29 cellular contexts compared by ENCODE assay signal in genomic region chr11:64006468-64006867, GRCh38. TPM values are rescaled to one million over a fixed set of nuclear protein-coding genes. Genes with fewer than 3 reads are reported as not detected.
DNase-seq lines count a peak whose midpoint lies in the region; ATAC-seq, FAIRE-seq and TF ChIP-seq lines count a peak whose summit lies in the region.
"Had no signal": no experiment of that assay in that cellular context is flagged by ENCODE, and none has a peak within 500 bp of the region (broad histone marks: within the 10 kb centered on the region; RNA-seq: fewer than 3 reads in every experiment).

No MANE protein-coding gene starts in this region.

- FAIRE-seq in HepG2 (lab: Jason Lieb, UNC): no peak
- FAIRE-seq: endothelial cell of umbilical vein, RCC 7860 had no signal

- no TSS peak for BruUV-seq in HepG2 (replicated peaks; lab: Mats Ljungman, UMichigan)

- no peak for DNase-seq in HepG2 (ENCODE audit: low spot score)
- no peak for DNase-seq in right lobe of liver
- DNase-seq in T-helper 17 cell: no peak
- DNase-seq in memory B cell (ENCODE audit: low spot score in 2 of 2): no peak
- DNase-seq in effector memory CD8-positive, alpha-beta T cell: no peak
- DNase-seq in NCI-H146 treated with DMSO at 0.1 percent for 48 hours (lab: John Stamatoyannopoulos, UW; ENCODE audit: unreplicated experiment): no peak
- no peak for DNase-seq in G401 (ENCODE audit: low spot score)
- no peak for DNase-seq in GM19240 (ENCODE audit: insufficient read length, low spot score)
- DNase-seq: activated CD4-positive, alpha-beta T cell treated with anti-CD3 and anti-CD28 coated beads, Interleukin-2, amount 10 ng/mL, durations not matched to agents 7 days and 5 days; activated effector memory CD4-positive, alpha-beta T cell treated with anti-CD3 and anti-CD28 coated beads, Interleukin-2, amount 50 U/mL, for 16 hours; activated T-cell treated with anti-CD3 and anti-CD28 coated beads, Interleukin-2, amount 50 U/mL, for 1 hour; AML-193; CD4-positive, alpha-beta T cell; hippocampal formation; left cardiac atrium; MM.1S; NCI-H1436; NCI-H2081 treated with DMSO at 0.1 percent for 48 hours; NCI-H226; NCI-H526 treated with DMSO at 0.1 percent for 48 hours; SIG-M5; stimulated activated CD4-positive, alpha-beta T cell treated with anti-CD3 and anti-CD28 coated beads, Interleukin-4, amount 100 ng/mL, for 24 hours; upper lobe of left lung had no signal

- no peaks in the 10 kb centered on the region for H3K36me3 ChIP-seq in HepG2 (replicated peaks in 1 of 2; ENCODE audit: control insufficient read depth in 1 of 2, insufficient read depth in 2 of 2, low read length in 2 of 2)
- no peaks in the 10 kb centered on the region for H3K36me3 ChIP-seq in right lobe of liver
- H3K36me3 ChIP-seq: gastroesophageal sphincter, neutrophil, upper lobe of left lung had no signal

- H3K27ac Mint-ChIP-seq in T-helper 17 cell (no peak overlapping the region), memory B cell (no peak overlapping the region)
- no peak overlapping the region for H3K27ac Mint-ChIP-seq in effector memory CD8-positive, alpha-beta T cell
- H3K27ac Mint-ChIP-seq: activated CD4-positive, alpha-beta T cell treated with anti-CD3 and anti-CD28 coated beads, Interleukin-2, amount 10 ng/mL, durations not matched to agents 7 days and 5 days; activated naive CD8-positive, alpha-beta T cell; CD4-positive, alpha-beta T cell had no signal

- TF ChIP-seq EP300 in HepG2 (IDR thresholded peaks at IDR 0.05; ENCODE audit: low read depth in 2 of 2, low read length in 2 of 2) (no peak), HepG2 (CRISPR knock-in tag; IDR thresholded peaks at IDR 0.05; ENCODE audit: borderline replicate concordance) (no peak)

- in situ Hi-C loops in HepG2 (cut with HindIII; ENCODE audit: extremely low pct_ligation_motif_present, low pct_unique_long_range_greater_than_20kb): no loop called here
- in situ Hi-C loops in G401 (cut with HindIII; ENCODE audit: low sequenced_read_pairs): loop anchor here (10.0 kb wide), 2 partner anchors 128 to 158 kb away; partner anchors contain the start of gene MACROD1

- H3K27ac ChIP-seq in HepG2 (ENCODE audit: extremely low read length, insufficient read depth, low read length) (no peak overlapping the region), right lobe of liver (no peak overlapping the region)
- H3K27ac ChIP-seq: neutrophil had no signal

- intact Hi-C loops in HepG2 (cut with micrococcal nuclease; ENCODE audit: unreplicated experiment) (no loop called here), right lobe of liver (cut with DNase I) (no loop called here)

- ATAC-seq in HepG2: no peak
- ATAC-seq in right lobe of liver: no peak
- no peak for ATAC-seq in T-helper 17 cell
- no peak for ATAC-seq in memory B cell (ENCODE audit: low read depth)
- no peak for ATAC-seq in effector memory CD8-positive, alpha-beta T cell (replicated peaks)

- H3K9me3 Mint-ChIP-seq in memory B cell: peaks cover 12% of the 10 kb centered on the region
- H3K9me3 Mint-ChIP-seq in effector memory CD8-positive, alpha-beta T cell: peaks cover 10 to 14% of the 10 kb centered on the region in 2 donors
- H3K9me3 Mint-ChIP-seq: CD4-positive, alpha-beta T cell had no signal

- TF ChIP-seq RAD21 in HepG2 (CRISPR knock-in tag; IDR thresholded peaks at IDR 0.05): no peak

- CTCF ChIA-PET in HepG2 (lab: Yijun Ruan, JAX; ENCODE audit: low intra/inter-chr PET ratio, low total read pairs): no interaction called here

- TF ChIP-seq CTCF in HepG2 (CRISPR knock-in tag; IDR thresholded peaks at IDR 0.05) (no peak), right lobe of liver (IDR thresholded peaks at IDR 0.05) (no peak)

- no peak overlapping the region for H3K4me2 ChIP-seq in HepG2 (ENCODE audit: low read depth, low read length)

- H3K4me3 Mint-ChIP-seq in T-helper 17 cell (peak overlapping the region; percentile 85), memory B cell (peak overlapping the region; percentile 88)
- peak overlapping the region in 1 of 2 donors; percentile 86 for H3K4me3 Mint-ChIP-seq in effector memory CD8-positive, alpha-beta T cell
- H3K4me3 Mint-ChIP-seq: activated CD4-positive, alpha-beta T cell treated with anti-CD3 and anti-CD28 coated beads, Interleukin-2, amount 10 ng/mL, durations not matched to agents 7 days and 5 days had no signal

- H4K20me1 ChIP-seq in HepG2 (ENCODE audit: insufficient read depth, low read length): peaks cover 4% of the 10 kb centered on the region; the same call in 1 of the 2 replicates

- WGBS in HepG2 (ENCODE audit: low lambda C conversion rate): 92% methylated on average over 11 of the region's 11 CpGs
- WGBS in right lobe of liver (ENCODE audit: insufficient coverage, low coverage, low lambda C conversion rate, missing lambda C conversion rate): 81% methylated on average over 5 of the region's 11 CpGs

- no peaks in the 10 kb centered on the region for H3K79me2 ChIP-seq in HepG2 (ENCODE audit: insufficient read depth, low read length)

- H3K9me3 ChIP-seq in HepG2 (ENCODE audit: low read length): peaks cover 10% of the 10 kb centered on the region; the same call in 1 of the 2 replicates
- H3K9me3 ChIP-seq in right lobe of liver: no peaks in the 10 kb centered on the region
- no peaks in the 10 kb centered on the region for H3K9me3 ChIP-seq in T-helper 17 cell (ENCODE audit: control insufficient read depth, low read length, poor library complexity, severe bottlenecking)
- H3K9me3 ChIP-seq: gastroesophageal sphincter, neutrophil, upper lobe of left lung had no signal

- H3K36me3 Mint-ChIP-seq in T-helper 17 cell (ENCODE audit: low read depth): peaks cover 9% of the 10 kb centered on the region
- peaks cover 11% of the 10 kb centered on the region for H3K36me3 Mint-ChIP-seq in memory B cell
- peaks cover 3% of the 10 kb centered on the region for H3K36me3 Mint-ChIP-seq in effector memory CD8-positive, alpha-beta T cell (ENCODE audit: insufficient read depth)

- H3K27me3 ChIP-seq in HepG2 (ENCODE audit: control insufficient read depth in 1 of 2, insufficient read depth in 2 of 2, low read length in 2 of 2) (no peaks in the 10 kb centered on the region), right lobe of liver (no peaks in the 10 kb centered on the region)
- H3K27me3 ChIP-seq: upper lobe of left lung had no signal

- H3K4me1 ChIP-seq in HepG2 (ENCODE audit: insufficient read depth, low read length): peaks cover 21% of the 10 kb centered on the region
- H3K4me1 ChIP-seq in right lobe of liver: peaks cover 0 to 10% (median 3%) of the 10 kb centered on the region in 4 donors

- H3K4me3 ChIP-seq in HepG2 (replicated peaks in 1 of 3; ENCODE audit: insufficient read depth in 1 of 3, low read depth in 2 of 3, low read length in 3 of 3) (no peak overlapping the region), right lobe of liver (no peak overlapping the region)

- POLR2A ChIA-PET in HepG2 (lab: Yijun Ruan, JAX): interaction anchor here (1.6 kb wide), 1 partner anchor 19 kb away, joined by 3 read pairs; no protein-coding TSS in a partner anchor

- no peak overlapping the region for H2AFZ ChIP-seq in HepG2 (ENCODE audit: low read length)

- no peak overlapping the region for H3K9ac ChIP-seq in HepG2 (ENCODE audit: insufficient read depth, low read depth, low read length)

- peaks cover 16% of the 10 kb centered on the region for H3K4me1 Mint-ChIP-seq in T-helper 17 cell
- H3K4me1 Mint-ChIP-seq in memory B cell: peaks cover 14% of the 10 kb centered on the region
- peaks cover 14 to 25% of the 10 kb centered on the region in 2 donors for H3K4me1 Mint-ChIP-seq in effector memory CD8-positive, alpha-beta T cell (ENCODE audit: low read depth in 2 of 2)

- no peak for TF ChIP-seq POLR2A in HepG2 (IDR thresholded peaks at IDR 0.05; ENCODE audit: insufficient read depth in 1 of 2, low read depth in 2 of 2, low read length in 2 of 2)
- TF ChIP-seq POLR2A in right lobe of liver (IDR thresholded peaks at IDR 0.05): no peak

- H3K27me3 Mint-ChIP-seq in T-helper 17 cell (peaks cover 31% of the 10 kb centered on the region), memory B cell (peaks cover 17% of the 10 kb centered on the region)
- H3K27me3 Mint-ChIP-seq in effector memory CD8-positive, alpha-beta T cell: peaks cover 22 to 43% of the 10 kb centered on the region in 2 donors

RNA-seq across cellular contexts. Expression of gene OTUB1, which starts 20.2 kb away (rescaled TPM):
- total RNA-seq in HepG2 (2016; rRNA removed; fragmentation: Illumina TruSeq; extraction: Trizol) (58.8 and 78.7 TPM in 2 replicates), right lobe of liver (10 to 100 TPM; 23.2 to 35.3 (median 24.7) TPM), T-helper 17 cell (10 to 100 TPM; 62.2 to 65.1 TPM)
- 20.2 and 22.1 TPM in 2 replicates for total RNA-seq in HepG2 (2016; cell fraction: cytosol; rRNA removed; fragmentation: Illumina TruSeq; extraction: Trizol; ENCODE audit: low read depth)
- total RNA-seq in HepG2 (2016; cell fraction: insoluble cytoplasmic fraction; rRNA removed; fragmentation: Illumina TruSeq; extraction: Trizol): 63.7 and 75.6 TPM in 2 replicates
- total RNA-seq in HepG2 (2016; cell fraction: membrane; rRNA removed; fragmentation: Illumina TruSeq; extraction: Trizol): 29.1 and 30.2 TPM in 2 replicates
- total RNA-seq in HepG2 (2016; cell fraction: nucleus; rRNA removed; fragmentation: Illumina TruSeq; extraction: Trizol): 37.3 and 37.7 TPM in 2 replicates
- polyA plus RNA-seq in HepG2 (2011; rRNA removed): 130 TPM in 2 replicates
- polyA plus RNA-seq in HepG2 (2011; cell fraction: cytosol; rRNA removed): 108 and 143 TPM in 2 replicates
- polyA plus RNA-seq in HepG2 (2011; cell fraction: nucleus; rRNA removed): 193 and 235 TPM in 2 replicates
- 62.7 and 68.2 TPM in 2 replicates for polyA plus RNA-seq in HepG2 (2012)
- polyA plus RNA-seq in HepG2 (2016; cell fraction: cytosol; fragmentation: Illumina TruSeq; extraction: Trizol; ENCODE audit: low read depth): 38.9 TPM in 2 replicates
- 103 and 127 TPM in 2 replicates for polyA plus RNA-seq in HepG2 (2016; cell fraction: insoluble cytoplasmic fraction; fragmentation: Illumina TruSeq; extraction: Trizol; ENCODE audit: low read depth)
- polyA plus RNA-seq in HepG2 (2016; cell fraction: membrane; fragmentation: Illumina TruSeq; extraction: Trizol; ENCODE audit: low read depth): 42.5 and 43.1 TPM in 2 replicates
- 108 and 115 TPM in 2 replicates for polyA plus RNA-seq in HepG2 (2016; cell fraction: nucleus; fragmentation: Illumina TruSeq; extraction: Trizol; ENCODE audit: insufficient read depth, low read depth)
- 120 and 135 TPM in 2 replicates for polyA minus RNA-seq in HepG2 (2011; rRNA and poly(A)+ RNA removed; ENCODE audit: low replicate concordance)
- 51.3 and 59.5 TPM in 2 replicates for polyA minus RNA-seq in HepG2 (2011; cell fraction: cytosol; rRNA and poly(A)+ RNA removed)
- 31.7 and 32.2 TPM in 2 replicates for polyA minus RNA-seq in HepG2 (2011; cell fraction: nucleus; rRNA and poly(A)+ RNA removed)
- 123 and 143 TPM in 2 replicates for total RNA-seq in G401 (2014; rRNA removed; shearing (Covaris generic))

RNA-seq across cellular contexts. Expression of gene FLRT1, which starts 29.3 kb away (rescaled TPM):
- total RNA-seq in HepG2 (2016; rRNA removed; fragmentation: Illumina TruSeq; extraction: Trizol) (0.02 TPM in 1 of 2 replicates, not detected in the other), right lobe of liver (under 1 TPM in 1 of 6 experiments, not detected in 5; 0.12 TPM), T-helper 17 cell (not detected)
- total RNA-seq in HepG2 (2016; cell fraction: cytosol; rRNA removed; fragmentation: Illumina TruSeq; extraction: Trizol; ENCODE audit: low read depth): not detected in 2 replicates
- not detected in 2 replicates for total RNA-seq in HepG2 (2016; cell fraction: insoluble cytoplasmic fraction; rRNA removed; fragmentation: Illumina TruSeq; extraction: Trizol)
- not detected in 2 replicates for total RNA-seq in HepG2 (2016; cell fraction: membrane; rRNA removed; fragmentation: Illumina TruSeq; extraction: Trizol)
- 0.09 TPM in 1 of 2 replicates, not detected in the other for total RNA-seq in HepG2 (2016; cell fraction: nucleus; rRNA removed; fragmentation: Illumina TruSeq; extraction: Trizol)
- polyA plus RNA-seq in HepG2 (2011; rRNA removed): 0.08 TPM in 2 replicates
- polyA plus RNA-seq in HepG2 (2011; cell fraction: cytosol; rRNA removed): 0.03 TPM in 2 replicates
- polyA plus RNA-seq in HepG2 (2011; cell fraction: nucleus; rRNA removed): 0.06 and 0.10 TPM in 2 replicates
- polyA plus RNA-seq in HepG2 (2012): 0.28 and 0.32 TPM in 2 replicates
- polyA plus RNA-seq in HepG2 (2016; cell fraction: cytosol; fragmentation: Illumina TruSeq; extraction: Trizol; ENCODE audit: low read depth): not detected in 2 replicates
- polyA plus RNA-seq in HepG2 (2016; cell fraction: insoluble cytoplasmic fraction; fragmentation: Illumina TruSeq; extraction: Trizol; ENCODE audit: low read depth): 0.10 TPM in 1 of 2 replicates, not detected in the other
- polyA plus RNA-seq in HepG2 (2016; cell fraction: membrane; fragmentation: Illumina TruSeq; extraction: Trizol; ENCODE audit: low read depth): not detected in 2 replicates
- not detected in 2 replicates for polyA plus RNA-seq in HepG2 (2016; cell fraction: nucleus; fragmentation: Illumina TruSeq; extraction: Trizol; ENCODE audit: insufficient read depth, low read depth)
- polyA minus RNA-seq in HepG2 (2011; rRNA and poly(A)+ RNA removed; ENCODE audit: low replicate concordance): 0.07 and 0.22 TPM in 2 replicates
- polyA minus RNA-seq in HepG2 (2011; cell fraction: cytosol; rRNA and poly(A)+ RNA removed): 0.18 and 0.20 TPM in 2 replicates
- polyA minus RNA-seq in HepG2 (2011; cell fraction: nucleus; rRNA and poly(A)+ RNA removed): 0.39 TPM in 1 of 2 replicates, not detected in the other
- not detected in 2 replicates for total RNA-seq in G401 (2014; rRNA removed; shearing (Covaris generic))
- total RNA-seq: activated CD4-positive, alpha-beta T cell treated with anti-CD3 and anti-CD28 coated beads, Interleukin-2, amount 10 ng/mL, durations not matched to agents 7 days and 5 days; activated CD8-positive, alpha-beta memory T cell treated with anti-CD3 and anti-CD28 coated beads for 36 hours; CD4-positive, alpha-beta T cell; endothelial cell of umbilical vein had no signal
- polyA plus RNA-seq: endothelial cell of umbilical vein had no signal

RNA-seq across cellular contexts. Expression of gene COX8A, which starts 32.0 kb away (rescaled TPM):
- total RNA-seq in HepG2 (2016; rRNA removed; fragmentation: Illumina TruSeq; extraction: Trizol) (393 and 406 TPM in 2 replicates), right lobe of liver (100 to 1,000 TPM; 144 to 385 (median 177) TPM), T-helper 17 cell (100 to 1,000 TPM; 108 to 129 TPM)
- 208 and 256 TPM in 2 replicates for total RNA-seq in HepG2 (2016; cell fraction: cytosol; rRNA removed; fragmentation: Illumina TruSeq; extraction: Trizol; ENCODE audit: low read depth)
- total RNA-seq in HepG2 (2016; cell fraction: insoluble cytoplasmic fraction; rRNA removed; fragmentation: Illumina TruSeq; extraction: Trizol): 417 and 435 TPM in 2 replicates
- total RNA-seq in HepG2 (2016; cell fraction: membrane; rRNA removed; fragmentation: Illumina TruSeq; extraction: Trizol): 247 and 301 TPM in 2 replicates
- 164 and 188 TPM in 2 replicates for total RNA-seq in HepG2 (2016; cell fraction: nucleus; rRNA removed; fragmentation: Illumina TruSeq; extraction: Trizol)
- polyA plus RNA-seq in HepG2 (2011; rRNA removed): 202 and 217 TPM in 2 replicates
- 241 and 483 TPM in 2 replicates for polyA plus RNA-seq in HepG2 (2011; cell fraction: cytosol; rRNA removed)
- 200 and 266 TPM in 2 replicates for polyA plus RNA-seq in HepG2 (2011; cell fraction: nucleus; rRNA removed)
- polyA plus RNA-seq in HepG2 (2012): 160 and 192 TPM in 2 replicates
- polyA plus RNA-seq in HepG2 (2016; cell fraction: cytosol; fragmentation: Illumina TruSeq; extraction: Trizol; ENCODE audit: low read depth): 231 and 257 TPM in 2 replicates
- polyA plus RNA-seq in HepG2 (2016; cell fraction: insoluble cytoplasmic fraction; fragmentation: Illumina TruSeq; extraction: Trizol; ENCODE audit: low read depth): 441 and 468 TPM in 2 replicates
- 285 and 298 TPM in 2 replicates for polyA plus RNA-seq in HepG2 (2016; cell fraction: membrane; fragmentation: Illumina TruSeq; extraction: Trizol; ENCODE audit: low read depth)
- polyA plus RNA-seq in HepG2 (2016; cell fraction: nucleus; fragmentation: Illumina TruSeq; extraction: Trizol; ENCODE audit: insufficient read depth, low read depth): 310 TPM in 2 replicates
- 341 and 520 TPM in 2 replicates for polyA minus RNA-seq in HepG2 (2011; rRNA and poly(A)+ RNA removed; ENCODE audit: low replicate concordance)
- polyA minus RNA-seq in HepG2 (2011; cell fraction: cytosol; rRNA and poly(A)+ RNA removed): 121 and 141 TPM in 2 replicates
- polyA minus RNA-seq in HepG2 (2011; cell fraction: nucleus; rRNA and poly(A)+ RNA removed): 24.2 and 29.4 TPM in 2 replicates
- 499 and 536 TPM in 2 replicates for total RNA-seq in G401 (2014; rRNA removed; shearing (Covaris generic))
